1 cellular context compared by ENCODE assay signal in genomic region chr14:101964297-101965144, GRCh38.
TF ChIP-seq lines count a peak whose summit lies in the region.

TSS of gene DYNC1H1 (plus strand) at chr14:101964573. CDS start at chr14:101964692, 119 bp downstream.

TF ChIP-seq in GM12878, 131 proteins besides CTCF, POLR2A, EP300 and RAD21 (continued from another document and continues in another):
- TF ChIP-seq ZBTB4 (CRISPR knock-in tag; IDR thresholded peaks at IDR 0.05) (no peak), SPI1 (IDR thresholded peaks at IDR 0.05; ENCODE audit: borderline replicate concordance, insufficient read depth, low read depth, low read length) (no peak), STAT1 (conservative IDR thresholded peaks at IDR 0.05) (no peak), USF2 (IDR thresholded peaks at IDR 0.05; ENCODE audit: borderline replicate concordance, low read depth, low read length) (no peak), GABPA (IDR thresholded peaks at IDR 0.05; ENCODE audit: low read depth) (no peak), MAX (IDR thresholded peaks at IDR 0.05; ENCODE audit: low read depth, low read length) (no peak), ZBTB11 (CRISPR knock-in tag; IDR thresholded peaks at IDR 0.05) (no peak), ATF3 (IDR thresholded peaks at IDR 0.05; ENCODE audit: borderline replicate concordance, extremely low read depth, low read depth, low read length) (no peak), TARDBP (IDR thresholded peaks at IDR 0.05; ENCODE audit: borderline replicate concordance) (no peak), NFIC (IDR thresholded peaks at IDR 0.05; ENCODE audit: low read depth, low read length) (no peak), MTA2 (IDR thresholded peaks at IDR 0.05; ENCODE audit: low read depth) (no peak), NRF1 (conservative IDR thresholded peaks at IDR 0.05; ENCODE audit: low read depth, low read length) (peak; percentile 61), ATF7 (IDR thresholded peaks at IDR 0.05; ENCODE audit: low read depth) (no peak), CHD2 (IDR thresholded peaks at IDR 0.05; ENCODE audit: borderline replicate concordance, low read depth, low read length) (no peak; the same call in 1 of the 2 replicates), HCFC1 (IDR thresholded peaks at IDR 0.05; ENCODE audit: low read length) (peak; percentile 89), SMAD5 (IDR thresholded peaks at IDR 0.05; ENCODE audit: low read depth) (peak; percentile 44; the same call in 1 of the 2 replicates), NR2F1 (conservative IDR thresholded peaks at IDR 0.05) (no peak; the same call in 1 of the 2 replicates), SREBF1 (IDR thresholded peaks at IDR 0.05; ENCODE audit: low read length) (no peak), IRF3 (IDR thresholded peaks at IDR 0.05) (0 out of 2 replicates have a peak, but pooled peaks have one; percentile 56), E2F8 (IDR thresholded peaks at IDR 0.05; ENCODE audit: low read depth, partially characterized antibody) (no peak), HSF1 (IDR thresholded peaks at IDR 0.05; ENCODE audit: low read depth, low read length) (no peak), SREBF2 (IDR thresholded peaks at IDR 0.05; ENCODE audit: low read length) (no peak), ZBTB40 (IDR thresholded peaks at IDR 0.05; ENCODE audit: borderline replicate concordance) (no peak), CBFB (IDR thresholded peaks at IDR 0.05; ENCODE audit: low read depth) (peak; percentile 60; the same call in 1 of the 2 replicates), BHLHE40 (IDR thresholded peaks at IDR 0.05; ENCODE audit: borderline replicate concordance in 1 of 2, low read depth in 2 of 2, low read length in 1 of 2) (peak; percentile 36 to 85; a peak in 3 of 4 replicates), ZNF592 (IDR thresholded peaks at IDR 0.05) (no peak), KAT2A (conservative IDR thresholded peaks at IDR 0.05; ENCODE audit: control insufficient read depth, low read depth, low read length) (no peak), PBX3 (IDR thresholded peaks at IDR 0.05; ENCODE audit: insufficient replicate concordance, low read depth, low read length) (no peak), EED (IDR thresholded peaks at IDR 0.05; ENCODE audit: low read depth) (no peak), CREM (IDR thresholded peaks at IDR 0.05; ENCODE audit: low read depth) (peak; percentile 49; the same call in 1 of the 2 replicates)
